ENCODE assay signal across 7 cellular contexts in the genomic region with DNA sequence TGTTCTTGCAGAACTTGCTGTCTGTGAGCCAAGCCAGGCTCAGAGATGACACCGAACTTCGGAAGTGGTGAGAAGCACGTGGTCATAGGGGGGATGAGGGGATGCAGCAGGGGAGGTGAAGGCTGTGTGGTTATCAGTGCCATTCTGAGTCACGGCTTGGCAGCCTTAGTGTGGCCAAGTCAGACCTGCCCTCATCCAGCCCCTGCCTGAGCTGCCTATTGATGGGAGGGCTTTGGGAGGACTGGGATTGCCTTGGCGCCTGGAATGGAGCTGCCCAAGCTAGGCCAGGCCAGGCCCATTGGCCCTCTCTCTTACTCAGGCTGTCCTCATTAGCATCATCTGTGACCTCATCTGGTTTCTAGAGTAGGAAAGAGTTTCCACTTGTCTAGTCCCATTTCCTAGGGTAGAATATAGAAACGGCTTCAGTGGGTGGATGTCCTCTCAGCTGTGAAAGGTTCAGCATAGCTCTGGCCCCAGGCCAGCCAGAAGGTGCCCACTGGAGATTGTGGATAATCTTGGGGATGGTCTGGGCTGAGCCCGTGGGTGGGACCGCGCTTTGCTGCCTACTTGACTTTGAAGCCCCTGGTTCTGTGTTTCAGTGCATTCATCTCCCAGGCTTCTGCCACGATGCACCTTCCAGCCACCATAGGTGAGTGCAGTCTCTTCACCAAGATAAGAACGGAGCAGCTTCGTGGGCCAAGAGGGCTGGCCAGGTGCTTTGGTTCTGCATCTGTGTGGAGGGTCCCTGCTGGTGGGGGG. TPM values are rescaled to one million over a fixed set of nuclear protein-coding genes. Genes with fewer than 3 reads are reported as not detected.
DNase-seq lines count a peak whose midpoint lies in the region; ATAC-seq, FAIRE-seq and TF ChIP-seq lines count a peak whose summit lies in the region.

No MANE protein-coding gene starts in this region.

- ATAC-seq in GM19463 (IDR thresholded peaks at IDR 0.05; ENCODE audit: unreplicated experiment), result peak; percentile 42
- peak; percentile 57 for ATAC-seq in stimulated activated naive CD8-positive, alpha-beta T cell treated with anti-CD3 and anti-CD28 coated beads, Interleukin-15, Interleukin-2, amounts not matched to agents 100 U/mL and 50 U/mL, for 24 hours
- no peak for ATAC-seq in GM18519 (IDR thresholded peaks at IDR 0.05; ENCODE audit: low FRiP score, unreplicated experiment)

- H3K4me3 ChIP-seq in fibroblast of mammary gland (ENCODE audit: control insufficient read depth, low read depth, low read length), result no peak overlapping the region

- peak; percentile 91 for FAIRE-seq in RCC 7860 (lab: Jason Lieb, UNC)

- TF ChIP-seq CTCF in fibroblast of mammary gland (conservative IDR thresholded peaks at IDR 0.05; ENCODE audit: control insufficient read depth, insufficient read depth, low read depth, low read length), result no peak

- DNase-seq in RCC 7860 (ENCODE audit: low spot score) (peak; percentile 97), fibroblast of mammary gland (ENCODE audit: low read depth) (peak; percentile 89), nucleus accumbens (lab: John Stamatoyannopoulos, UW) (no peak), cerebellum (ENCODE audit: low spot score) (no peak)
- DNase-seq in stimulated activated naive CD8-positive, alpha-beta T cell treated with anti-CD3 and anti-CD28 coated beads, Interleukin-15, Interleukin-2, amounts not matched to agents 100 U/mL and 50 U/mL, for 24 hours, result peak; percentile 19

RNA-seq across cellular contexts. Expression of gene FAH, which starts 7.2 kb away (rescaled TPM):
- total RNA-seq in cerebellum, result 9.9 TPM

Comparison
In these comparisons a context has a peak if more than half of its experiments do, and no peak if none do; other contexts are left out.
1. DNase-seq: peak in RCC 7860 (single experiment), fibroblast of mammary gland (single experiment) and stimulated activated naive CD8-positive, alpha-beta T cell treated with anti-CD3 and anti-CD28 coated beads, Interleukin-15, Interleukin-2, amounts not matched to agents 100 U/mL and 50 U/mL, for 24 hours (single experiment); none in nucleus accumbens (0 of 56) and cerebellum (single experiment).